ENCODE assay signal across 9 cellular contexts in the genomic region with DNA sequence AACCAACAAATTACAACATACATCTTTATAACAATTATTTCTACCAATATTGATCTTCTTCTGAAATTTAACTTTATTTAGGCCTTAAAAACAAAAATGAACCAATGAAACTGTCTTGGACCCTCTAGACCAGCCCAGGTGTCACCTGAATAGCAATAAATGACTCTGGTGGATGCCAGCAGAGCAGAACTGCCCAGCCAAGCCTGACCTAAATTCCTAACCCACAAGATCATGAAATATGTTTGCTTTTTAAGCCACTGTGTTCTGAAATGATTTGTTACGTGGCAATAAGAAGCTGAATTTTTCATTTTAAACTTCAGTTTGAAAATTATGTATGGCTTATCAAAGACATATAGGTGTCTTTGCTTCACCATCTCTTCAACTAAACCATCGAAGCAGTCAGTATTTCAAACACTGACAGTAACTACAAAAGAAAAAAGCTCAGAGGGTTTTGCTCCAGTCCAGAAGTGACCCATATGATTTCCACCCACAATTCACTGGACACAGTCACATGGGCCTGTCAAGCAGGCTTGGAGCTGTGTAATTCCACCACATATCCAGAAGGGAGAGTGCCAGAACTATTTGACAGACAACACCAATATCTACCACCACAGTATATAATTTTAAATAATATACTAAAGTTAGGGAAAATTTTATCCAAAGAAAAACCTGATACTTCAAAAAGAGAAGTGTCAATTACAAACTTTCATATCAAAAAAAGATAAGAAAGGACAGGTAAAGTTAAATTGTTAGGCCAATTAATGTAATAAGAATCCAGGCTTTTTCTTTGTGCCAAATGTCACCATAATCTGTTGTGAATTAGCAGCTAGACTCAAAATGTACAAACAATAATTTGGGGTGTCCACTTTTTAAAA.
DNase-seq lines count a peak whose midpoint lies in the region; ATAC-seq and TF ChIP-seq lines count a peak whose summit lies in the region.
"Had no signal": no experiment of that assay in that cellular context is flagged by ENCODE, and none has a peak within 500 bp of the region (broad histone marks: within the 10 kb centered on the region; RNA-seq: fewer than 3 reads in every experiment).

No MANE protein-coding gene starts in this region.

- no peak for TF ChIP-seq POLR2A in gastroesophageal sphincter (IDR thresholded peaks at IDR 0.05)

- no peak overlapping the region for H3K4me3 ChIP-seq in gastroesophageal sphincter

- WGBS in gastroesophageal sphincter (ENCODE audit: low coverage in 1 of 2), 2 donors = 40 to 56% methylated on average over 2 of the region's 2 CpGs

- peak; percentile 54 for DNase-seq in COR-L47 (lab: John Stamatoyannopoulos, UW)
- peak; percentile 22 for DNase-seq in HK-2 (ENCODE audit: unreplicated experiment)
- peak; percentile 90 for DNase-seq in SK-MEL-5 (ENCODE audit: low read depth, low spot score)
- peak; percentile 39 for DNase-seq in putamen (ENCODE audit: low spot score)
- no peak for DNase-seq in posterior vena cava (ENCODE audit: low spot score)
- no peak for DNase-seq in effector CD8-positive, alpha-beta T cell (lab: John Stamatoyannopoulos, UW)
- DNase-seq: naive thymus-derived CD8-positive, alpha-beta T cell had no signal

- ATAC-seq in GM19351 (IDR thresholded peaks at IDR 0.05; ENCODE audit: unreplicated experiment) (peak; percentile 52), gastroesophageal sphincter (peak; percentile 61)

- H3K4me1 ChIP-seq in gastroesophageal sphincter = peaks cover 13 to 59% (median 15%) of the 10 kb centered on the region in 3 donors

- H3K9me3 ChIP-seq in gastroesophageal sphincter = no peaks in the 10 kb centered on the region

- in situ Hi-C loops in SK-MEL-5 (cut with HindIII; ENCODE audit: low pct_unique_long_range_greater_than_20kb, low sequenced_read_pairs) = no loop called here

- peaks cover 0 to 4% of the 10 kb centered on the region in 2 donors for H3K36me3 ChIP-seq in gastroesophageal sphincter

- H3K27me3 ChIP-seq in gastroesophageal sphincter = no peaks in the 10 kb centered on the region

- peak overlapping the region in 2 of 4 donors; percentile 10 to 28 for H3K27ac ChIP-seq in gastroesophageal sphincter

- intact Hi-C loops in posterior vena cava (cut with DNase I) = no loop called here

- peak in 3 of 4 experiments; percentile 18 to 55 (median 29) for TF ChIP-seq CTCF in gastroesophageal sphincter (IDR thresholded peaks at IDR 0.05)

- TF ChIP-seq EP300 in gastroesophageal sphincter (IDR thresholded peaks at IDR 0.05) = no peak

Comparison
In these comparisons a context has a peak if more than half of its experiments do, and no peak if none do; other contexts are left out.
1. DNase-seq: peak in COR-L47 (single experiment), HK-2 (single experiment), SK-MEL-5 (single experiment) and putamen (single experiment); none in posterior vena cava (single experiment) and effector CD8-positive, alpha-beta T cell (single experiment).